Comparison of ENCODE assay signal across 8 cellular contexts in the genomic region with DNA sequence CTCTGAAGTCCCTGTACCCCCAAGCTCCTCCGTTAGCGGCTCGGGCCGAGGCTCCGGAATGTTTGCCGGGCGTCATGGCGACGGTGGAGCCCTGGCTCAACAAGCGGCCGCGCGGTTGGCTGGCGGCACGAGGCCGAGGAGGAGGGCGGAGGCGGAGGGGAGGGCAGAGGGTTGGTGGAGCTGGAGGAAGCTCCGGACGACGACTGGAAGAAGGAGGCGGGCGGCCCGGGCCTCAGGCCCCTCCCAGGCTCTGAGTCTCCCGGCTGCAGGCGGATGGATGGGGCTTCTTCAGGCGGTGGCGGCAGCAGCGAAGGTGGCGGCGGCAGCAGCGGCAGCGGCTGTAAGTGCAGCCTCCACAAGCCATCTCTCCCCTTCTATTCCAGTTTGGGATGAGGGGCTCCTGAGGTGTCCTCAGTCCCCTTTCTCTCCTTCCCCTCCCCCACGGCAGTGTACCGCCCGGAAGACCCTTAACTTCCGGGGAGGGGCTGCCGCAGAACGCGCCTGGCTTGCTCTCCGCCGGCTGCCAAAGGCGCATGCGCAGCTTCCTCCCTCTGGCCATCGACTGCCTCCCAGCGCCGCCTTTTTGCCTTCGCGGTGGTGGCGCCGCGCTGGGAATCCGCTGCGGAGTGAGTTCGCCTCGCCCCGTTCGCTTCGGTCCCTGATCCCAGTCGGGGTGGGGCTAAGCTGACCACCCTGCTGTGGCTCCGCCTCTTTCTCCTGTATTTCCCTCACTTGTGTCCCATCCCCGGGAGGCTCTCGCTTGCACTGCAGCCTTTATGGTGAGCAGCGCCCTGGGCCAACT. TPM values are rescaled to one million over a fixed set of nuclear protein-coding genes. Genes with fewer than 3 reads are reported as not detected.
A peak's percentile ranks its signal among the peaks of the same experiment; 100 is the strongest.
DNase-seq lines count a peak whose midpoint lies in the region; ATAC-seq and TF ChIP-seq lines count a peak whose summit lies in the region.

DNAI4 (minus strand) TSS at position 101 of the 802 bp plus-strand sequence; CDS start at position 76, 25 bp downstream.
MIER1 (plus strand) TSS at position 235 of the 802 bp plus-strand sequence; CDS start at position 274, 39 bp downstream.

- CTCF ChIA-PET in activated CD4-positive, alpha-beta T cell treated with anti-CD3 and anti-CD28 coated beads, Interleukin-2, amount 10 ng/mL, durations not matched to agents 7 days and 5 days (lab: Charles Lee), result interaction anchor here (0.9 to 1.5 kb wide), 5 partner anchors 10 to 288 kb away, joined by 3 to 6 read pairs (median 3); no protein-coding TSS in a partner anchor

- peaks cover 51% of the 10 kb centered on the region for H3K4me1 Mint-ChIP-seq in activated CD4-positive, alpha-beta T cell treated with anti-CD3 and anti-CD28 coated beads, Interleukin-2, amount 10 ng/mL, durations not matched to agents 7 days and 5 days

- H3K27ac ChIP-seq in C4-2B, result peak within 1 kb of the TSS; percentile 75
- peak within 1 kb of the TSS; percentile 92 to 93 for H3K27ac ChIP-seq in coronary artery

- H3K4me3 Mint-ChIP-seq in activated CD4-positive, alpha-beta T cell treated with anti-CD3 and anti-CD28 coated beads, Interleukin-2, amount 10 ng/mL, durations not matched to agents 7 days and 5 days, result peak within 1 kb of the TSS; percentile 93

- TF ChIP-seq CTCF in C4-2B (conservative IDR thresholded peaks at IDR 0.05), result no peak; the same call in 1 of the 2 replicates
- TF ChIP-seq CTCF in coronary artery (IDR thresholded peaks at IDR 0.05), result no peak

- POLR2A ChIA-PET in activated CD4-positive, alpha-beta T cell treated with anti-CD3 and anti-CD28 coated beads, Interleukin-2, amount 10 ng/mL, durations not matched to agents 7 days and 5 days (lab: Charles Lee), result interaction anchor here (0.6 to 0.7 kb wide), 2 partner anchors 10 to 155 kb away, joined by 3 to 5 read pairs; no protein-coding TSS in a partner anchor

- H3K27ac Mint-ChIP-seq in activated CD4-positive, alpha-beta T cell treated with anti-CD3 and anti-CD28 coated beads, Interleukin-2, amount 10 ng/mL, durations not matched to agents 7 days and 5 days, result peak within 1 kb of the TSS; percentile 95

- no peaks in the 10 kb centered on the region for H3K27me3 Mint-ChIP-seq in activated CD4-positive, alpha-beta T cell treated with anti-CD3 and anti-CD28 coated beads, Interleukin-2, amount 10 ng/mL, durations not matched to agents 7 days and 5 days

- ATAC-seq in GM19351 (IDR thresholded peaks at IDR 0.05; ENCODE audit: unreplicated experiment) (peak; percentile 93), HG03520 (IDR thresholded peaks at IDR 0.05; ENCODE audit: unreplicated experiment) (peak; percentile 90), left colon (peak; percentile 82)

- H3K36me3 Mint-ChIP-seq in activated CD4-positive, alpha-beta T cell treated with anti-CD3 and anti-CD28 coated beads, Interleukin-2, amount 10 ng/mL, durations not matched to agents 7 days and 5 days (ENCODE audit: low read depth), result peaks cover 7% of the 10 kb centered on the region

- H3K9me3 Mint-ChIP-seq in activated CD4-positive, alpha-beta T cell treated with anti-CD3 and anti-CD28 coated beads, Interleukin-2, amount 10 ng/mL, durations not matched to agents 7 days and 5 days, result no peaks in the 10 kb centered on the region

- intact Hi-C loops in left colon (cut with DNase I, micrococcal nuclease), result no loop called here

- DNase-seq in NCI-H526 treated with DMSO at 0.1 percent for 48 hours (lab: John Stamatoyannopoulos, UW) (peak; percentile 98), coronary artery (ENCODE audit: low spot score) (peak; percentile 99), left colon (peak; percentile 98 to 99)
- DNase-seq in activated CD4-positive, alpha-beta T cell treated with anti-CD3 and anti-CD28 coated beads, Interleukin-2, amount 10 ng/mL, durations not matched to agents 7 days and 5 days, result peak; percentile 98
- DNase-seq in stimulated activated CD4-positive, alpha-beta T cell treated with anti-CD3 and anti-CD28 coated beads, Interleukin-1b, Interleukin-23, amount 100 ng/mL, for 4 hours (ENCODE audit: low read depth in 2 of 2), result peak; percentile 92 to 93

- H3K4me3 ChIP-seq in coronary artery, result peak within 1 kb of the TSS; percentile 87

RNA-seq across cellular contexts. Expression of gene DNAI4, which starts in this region (rescaled TPM):
- 1 to 10 TPM; 2.9 to 4.2 TPM for total RNA-seq in activated CD4-positive, alpha-beta T cell treated with anti-CD3 and anti-CD28 coated beads, Interleukin-2, amount 10 ng/mL, durations not matched to agents 7 days and 5 days
- 10 to 100 TPM; 12.0 to 27.2 TPM for total RNA-seq in left colon

RNA-seq across cellular contexts. Expression of gene MIER1, which starts in this region (rescaled TPM):
- 10 to 100 TPM; 54.2 to 56.9 TPM for total RNA-seq in activated CD4-positive, alpha-beta T cell treated with anti-CD3 and anti-CD28 coated beads, Interleukin-2, amount 10 ng/mL, durations not matched to agents 7 days and 5 days
- 10 to 100 TPM; 64.6 to 86.4 TPM for total RNA-seq in left colon

Comparison
In these comparisons a context has a peak if more than half of its experiments do, and no peak if none do; other contexts are left out.
1. Peak in every context shown above with its lines: DNase-seq, ATAC-seq, H3K4me3 ChIP-seq and H3K27ac ChIP-seq.